Comparison of ENCODE assay signal across 26 cellular contexts in the genomic region with DNA sequence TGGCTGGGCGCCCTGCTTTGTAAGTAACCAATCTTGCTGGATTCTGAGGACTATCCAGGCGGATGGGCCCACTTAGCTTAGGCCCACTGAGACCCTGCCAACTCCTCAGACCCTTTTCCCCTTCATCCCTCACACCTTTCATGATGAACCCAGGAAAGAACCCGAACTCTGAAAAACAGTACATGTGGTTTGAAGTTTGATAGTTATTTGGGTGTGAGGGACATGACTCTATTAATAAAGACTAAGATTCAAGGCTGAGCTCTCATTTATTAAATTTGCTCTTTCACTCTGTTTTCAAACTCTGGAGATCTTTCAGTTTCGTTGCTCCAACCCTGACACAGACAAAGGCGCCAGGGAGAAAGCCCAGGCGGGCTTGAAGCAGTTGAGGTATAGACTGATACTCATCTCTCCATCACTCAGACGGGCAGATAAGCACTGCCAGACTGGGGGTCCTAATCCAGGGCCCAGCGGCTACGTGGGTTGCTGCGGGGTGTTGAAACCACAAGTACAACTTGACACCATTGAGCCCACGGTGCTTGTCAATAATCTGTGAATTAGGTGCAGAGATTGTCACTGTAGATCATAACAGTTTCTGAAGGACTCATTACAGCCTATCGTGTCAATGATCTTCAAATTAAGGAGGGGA. TPM values are rescaled to one million over a fixed set of nuclear protein-coding genes. Genes with fewer than 3 reads are reported as not detected.
DNase-seq lines count a peak whose midpoint lies in the region; ATAC-seq and TF ChIP-seq lines count a peak whose summit lies in the region.
"Had no signal": no experiment of that assay in that cellular context is flagged by ENCODE, and none has a peak within 500 bp of the region (broad histone marks: within the 10 kb centered on the region; RNA-seq: fewer than 3 reads in every experiment).

No MANE protein-coding gene starts in this region.

- no peak overlapping the region for H4K5ac ChIP-seq in mesendoderm (ENCODE audit: low read length)

- no TSS peak for BruUV-seq in Calu3 (replicated peaks; lab: Mats Ljungman, UMichigan)

- no peak overlapping the region for H2BK5ac ChIP-seq in mesendoderm (ENCODE audit: low read length)

- TF ChIP-seq EP300 in esophagus muscularis mucosa (IDR thresholded peaks at IDR 0.05) = no peak

- peak overlapping the region; percentile 43; the same call in 1 of the 2 replicates for H3K4me3 ChIP-seq in HUES6 (ENCODE audit: low read depth, low read length)
- no peak overlapping the region for H3K4me3 ChIP-seq in mesendoderm (ENCODE audit: low read length)
- no peak overlapping the region for H3K4me3 ChIP-seq in esophagus muscularis mucosa
- H3K4me3 ChIP-seq: cardiac muscle cell, hepatocyte, lung, thyroid gland had no signal

- H3K4me2 ChIP-seq in mesendoderm (ENCODE audit: low read length) = peak overlapping the region; percentile 14
- H3K4me2 ChIP-seq: hepatocyte had no signal

- peaks cover 40% of the 10 kb centered on the region for H3K27me3 Mint-ChIP-seq in Calu3 (ENCODE audit: unreplicated experiment)

- H3K9me3 ChIP-seq in HUES6 (ENCODE audit: control insufficient read depth, insufficient read depth, low read depth, low read length) (no peaks in the 10 kb centered on the region), esophagus muscularis mucosa (no peaks in the 10 kb centered on the region)
- H3K9me3 ChIP-seq: thyroid gland had no signal

- H3K56ac ChIP-seq in mesendoderm (ENCODE audit: low read length) = no peak overlapping the region

- TF ChIP-seq CTCF in Calu3 (IDR thresholded peaks at IDR 0.05; ENCODE audit: unreplicated experiment) = no peak
- no peak for TF ChIP-seq CTCF in esophagus muscularis mucosa (IDR thresholded peaks at IDR 0.05)

- H4K8ac ChIP-seq in mesendoderm (ENCODE audit: low read depth, low read length) = no peak overlapping the region

- peaks cover 26% of the 10 kb centered on the region for H3K27me3 ChIP-seq in HUES6 (ENCODE audit: control insufficient read depth, insufficient read depth, low read length)
- H3K27me3 ChIP-seq in mesendoderm (ENCODE audit: insufficient read depth, low read length, poor library complexity) = peaks cover 13% of the 10 kb centered on the region
- peaks cover 12 to 100% (median 87%) of the 10 kb centered on the region in 4 donors for H3K27me3 ChIP-seq in esophagus muscularis mucosa

- CTCF ChIA-PET in Calu3 (lab: Charles Lee) = no interaction called here

- peaks cover 34% of the 10 kb centered on the region for H3K4me1 Mint-ChIP-seq in Calu3 (ENCODE audit: low read depth, unreplicated experiment)

- H3K23ac ChIP-seq in mesendoderm (ENCODE audit: low read length) = no peak overlapping the region

- peak overlapping the region; percentile 16 for H3K4me3 Mint-ChIP-seq in Calu3 (ENCODE audit: low read depth, unreplicated experiment)

- H3K27ac ChIP-seq in HUES6 (ENCODE audit: low read depth, low read length) (no peak overlapping the region), cingulate gyrus (ENCODE audit: low read depth, low read length) (peak overlapping the region; percentile 96), mesendoderm (ENCODE audit: low read depth, low read length) (no peak overlapping the region), esophagus muscularis mucosa (replicated peaks in 1 of 4) (no peak overlapping the region)
- H3K27ac ChIP-seq: cardiac muscle cell, epithelial cell of prostate, foreskin keratinocyte, hepatocyte, thyroid gland had no signal

- no peak overlapping the region for H3K18ac ChIP-seq in mesendoderm (ENCODE audit: low read length)

- no peak overlapping the region for H2AK5ac ChIP-seq in mesendoderm (ENCODE audit: low read length)

- H3K4me1 ChIP-seq in HUES6 (ENCODE audit: control insufficient read depth, insufficient read depth, low read length) (peaks cover 60% of the 10 kb centered on the region), mesendoderm (ENCODE audit: control insufficient read depth, low read depth, low read length) (peaks cover 8% of the 10 kb centered on the region), esophagus muscularis mucosa (peaks cover 9 to 20% (median 16%) of the 10 kb centered on the region in 4 donors)

- H3K9me3 Mint-ChIP-seq in Calu3 (ENCODE audit: low read depth, unreplicated experiment) = no peaks in the 10 kb centered on the region

- intact Hi-C loops in Calu3 (cut with micrococcal nuclease; ENCODE audit: unreplicated experiment) = loop anchor here (5.0 to 10.0 kb wide), 2 partner anchors 188 to 900 kb away; no protein-coding TSS in a partner anchor
- intact Hi-C loops in esophagus muscularis mucosa (cut with DNase I) = no loop called here

- H2BK15ac ChIP-seq in mesendoderm (replicated peaks; ENCODE audit: low read depth) = no peak overlapping the region

- DNase-seq in Calu3 (no peak), mesendoderm (no peak), DMS79 treated with DMSO at 0.1 percent for 48 hours (lab: John Stamatoyannopoulos, UW) (no peak), cerebellar cortex (ENCODE audit: low spot score) (no peak), esophagus muscularis mucosa (ENCODE audit: extremely low spot score) (no peak)
- DNase-seq: activated CD8-positive, alpha-beta memory T cell treated with anti-CD3 and anti-CD28 coated beads, Interleukin-2, amount 50 U/mL, for 4 hours; activated effector memory CD4-positive, alpha-beta T cell treated with anti-CD3 and anti-CD28 coated beads, Interleukin-2, amount 50 U/mL, for 16 hours; foreskin keratinocyte; Karpas-422; NCI-H187 treated with DMSO at 0.1 percent for 48 hours; NCI-H226; NCI-H748 treated with DMSO at 0.1 percent for 48 hours; occipital lobe; Right ventricle myocardium superior; stimulated activated CD4-positive, alpha-beta T cell treated with anti-CD3 and anti-CD28 coated beads, Interleukin-2, amount 100 ng/mL, for 48 hours; stimulated activated naive CD4-positive, alpha-beta T cell; thyroid gland had no signal

- no peak overlapping the region for H3K27ac Mint-ChIP-seq in Calu3 (ENCODE audit: unreplicated experiment)

- H3K36me3 Mint-ChIP-seq in Calu3 (ENCODE audit: insufficient read depth, unreplicated experiment) = peaks cover 5% of the 10 kb centered on the region

- H3K4ac ChIP-seq in mesendoderm (ENCODE audit: low read depth, low read length) = no peak overlapping the region

- no peaks in the 10 kb centered on the region for H3K36me3 ChIP-seq in HUES6 (ENCODE audit: control insufficient read depth, insufficient read depth, low read length)
- no peaks in the 10 kb centered on the region for H3K36me3 ChIP-seq in mesendoderm (ENCODE audit: control insufficient read depth, insufficient read depth, low read length)
- no peaks in the 10 kb centered on the region for H3K36me3 ChIP-seq in esophagus muscularis mucosa
- H3K36me3 ChIP-seq: cardiac muscle cell, thyroid gland had no signal

- no peaks in the 10 kb centered on the region for H3K79me1 ChIP-seq in mesendoderm (ENCODE audit: low read length)

- WGBS in mesendoderm (ENCODE audit: extremely low coverage, insufficient coverage, low lambda C conversion rate) = no CpG with 5 or more reads among the region's 12 CpGs
- 11% methylated on average over 12 of the region's 12 CpGs for WGBS in esophagus muscularis mucosa

- H2BK120ac ChIP-seq in mesendoderm (ENCODE audit: low read depth, low read length) = no peak overlapping the region

- no peak for TF ChIP-seq POLR2A in esophagus muscularis mucosa (IDR thresholded peaks at IDR 0.05; ENCODE audit: low read depth)

- ATAC-seq in HG02973 (IDR thresholded peaks at IDR 0.05; ENCODE audit: unreplicated experiment) = no peak
- ATAC-seq: foreskin keratinocyte had no signal

- H3K9ac ChIP-seq in HUES6 (ENCODE audit: low read length) (no peak overlapping the region), mesendoderm (ENCODE audit: low read length) (no peak overlapping the region)

- no peaks in the 10 kb centered on the region for H3K79me2 ChIP-seq in mesendoderm (ENCODE audit: control insufficient read depth, insufficient read depth, low read length)
- H3K79me2 ChIP-seq: hepatocyte had no signal

RNA-seq across cellular contexts. Expression of gene SOX2, which starts 7.2 kb away (rescaled TPM):
- total RNA-seq in Calu3 (2022) (0.19 and 0.39 TPM in 2 replicates), esophagus muscularis mucosa (1 to 10 TPM; 2.5 to 7.3 (median 4.0) TPM)
- 35.8 TPM for polyA plus RNA-seq in mesendoderm (2013, experiment 1 of 2)
- 42.3 TPM for polyA plus RNA-seq in mesendoderm (2013, experiment 2 of 2)
- total RNA-seq: G401, HT-29 had no signal
- polyA plus RNA-seq: cardiac muscle cell had no signal
